12 cellular contexts compared by ENCODE assay signal in genomic region chr15:93027413-93027812, GRCh38.
DNase-seq lines count a peak whose midpoint lies in the region; ATAC-seq and TF ChIP-seq lines count a peak whose summit lies in the region.
"Had no signal": no experiment of that assay in that cellular context is flagged by ENCODE, and none has a peak within 500 bp of the region (broad histone marks: within the 10 kb centered on the region; RNA-seq: fewer than 3 reads in every experiment).

No MANE protein-coding gene starts in this region.

- H3K4me1 Mint-ChIP-seq in activated CD8-positive, alpha-beta memory T cell treated with anti-CD3 and anti-CD28 coated beads, Interleukin-2, amount 10 ng/mL, durations not matched to agents 7 days and 5 days = peaks cover 38% of the 10 kb centered on the region

- CTCF ChIA-PET in activated CD8-positive, alpha-beta memory T cell treated with anti-CD3 and anti-CD28 coated beads, Interleukin-2, amount 10 ng/mL, durations not matched to agents 7 days and 5 days (lab: Charles Lee) = interaction anchor here (1.3 to 6.3 kb wide), 4 partner anchors 10 to 1092 kb away, joined by 4 to 57 read pairs (median 42); no protein-coding TSS in a partner anchor

- H3K36me3 ChIP-seq in thoracic aorta = peaks cover 23% of the 10 kb centered on the region

- H3K27ac ChIP-seq in thoracic aorta = peak overlapping the region; percentile 88 to 95

- H3K27me3 Mint-ChIP-seq in activated CD8-positive, alpha-beta memory T cell treated with anti-CD3 and anti-CD28 coated beads, Interleukin-2, amount 10 ng/mL, durations not matched to agents 7 days and 5 days = no peaks in the 10 kb centered on the region
- H3K27me3 Mint-ChIP-seq: activated CD4-positive, alpha-beta memory T cell treated with anti-CD3 and anti-CD28 coated beads for 36 hours; B cell; memory B cell had no signal

- no peak overlapping the region for H3K27ac Mint-ChIP-seq in activated CD8-positive, alpha-beta memory T cell treated with anti-CD3 and anti-CD28 coated beads, Interleukin-2, amount 10 ng/mL, durations not matched to agents 7 days and 5 days

- H3K36me3 Mint-ChIP-seq in activated CD8-positive, alpha-beta memory T cell treated with anti-CD3 and anti-CD28 coated beads, Interleukin-2, amount 10 ng/mL, durations not matched to agents 7 days and 5 days = peaks cover 40% of the 10 kb centered on the region

- H3K9me3 Mint-ChIP-seq in activated CD8-positive, alpha-beta memory T cell treated with anti-CD3 and anti-CD28 coated beads, Interleukin-2, amount 10 ng/mL, durations not matched to agents 7 days and 5 days (ENCODE audit: low read depth) = no peaks in the 10 kb centered on the region
- H3K9me3 Mint-ChIP-seq: activated CD4-positive, alpha-beta memory T cell treated with anti-CD3 and anti-CD28 coated beads for 36 hours; memory B cell had no signal

- no peak overlapping the region for H3K4me3 Mint-ChIP-seq in activated CD8-positive, alpha-beta memory T cell treated with anti-CD3 and anti-CD28 coated beads, Interleukin-2, amount 10 ng/mL, durations not matched to agents 7 days and 5 days
- H3K4me3 Mint-ChIP-seq: activated CD4-positive, alpha-beta memory T cell treated with anti-CD3 and anti-CD28 coated beads for 36 hours; B cell; memory B cell had no signal

- TF ChIP-seq CTCF in thoracic aorta (IDR thresholded peaks at IDR 0.05) = no peak

- peaks cover 43 to 56% of the 10 kb centered on the region in 2 donors for H3K4me1 ChIP-seq in thoracic aorta (ENCODE audit: control insufficient read depth in 1 of 2, low read depth in 2 of 2)

- H3K4me3 ChIP-seq in thoracic aorta = no peak overlapping the region

- H3K27me3 ChIP-seq in thoracic aorta (replicated peaks; ENCODE audit: insufficient read depth) = no peaks in the 10 kb centered on the region

- peak; percentile 52 for DNase-seq in activated effector memory CD4-positive, alpha-beta T cell treated with anti-CD3 and anti-CD28 coated beads, Interleukin-2, amount 50 U/mL, for 16 hours
- DNase-seq in activated effector memory CD4-positive, alpha-beta T cell treated with Interleukin-2 at 50 U/mL for 16 hours = no peak
- peak; percentile 38 for DNase-seq in activated CD8-positive, alpha-beta memory T cell treated with anti-CD3 and anti-CD28 coated beads, Interleukin-2, amount 10 ng/mL, durations not matched to agents 7 days and 5 days
- peak; percentile 4 for DNase-seq in hepatic stellate cell (ENCODE audit: low spot score)
- no peak for DNase-seq in thoracic aorta (ENCODE audit: low spot score)
- no peak for DNase-seq in amygdala (lab: John Stamatoyannopoulos, UW)
- DNase-seq in stimulated activated CD4-positive, alpha-beta T cell treated with anti-CD3 and anti-CD28 coated beads, Interleukin-2, amount 100 ng/mL, for 24 hours = no peak
- DNase-seq: activated CD4-positive, alpha-beta memory T cell treated with anti-CD3 and anti-CD28 coated beads for 36 hours; foreskin melanocyte had no signal

- no peaks in the 10 kb centered on the region for H3K9me3 ChIP-seq in thoracic aorta

- no peak for ATAC-seq in activated CD8-positive, alpha-beta memory T cell treated with anti-CD3 and anti-CD28 coated beads, Interleukin-2, amount 10 ng/mL, durations not matched to agents 7 days and 5 days
- no peak for ATAC-seq in thoracic aorta (ENCODE audit: insufficient number of reproducible peaks, low FRiP score, low read depth)
- ATAC-seq in HG03045 (IDR thresholded peaks at IDR 0.05; ENCODE audit: unreplicated experiment) = no peak

Comparison
In these comparisons a context has a peak if more than half of its experiments do, and no peak if none do; other contexts are left out.
1. DNase-seq: peak in activated effector memory CD4-positive, alpha-beta T cell treated with anti-CD3 and anti-CD28 coated beads, Interleukin-2, amount 50 U/mL, for 16 hours (single experiment), activated CD8-positive, alpha-beta memory T cell treated with anti-CD3 and anti-CD28 coated beads, Interleukin-2, amount 10 ng/mL, durations not matched to agents 7 days and 5 days (single experiment) and hepatic stellate cell (single experiment); none in activated effector memory CD4-positive, alpha-beta T cell treated with Interleukin-2 at 50 U/mL for 16 hours (single experiment), thoracic aorta (single experiment), amygdala (0 of 56) and stimulated activated CD4-positive, alpha-beta T cell treated with anti-CD3 and anti-CD28 coated beads, Interleukin-2, amount 100 ng/mL, for 24 hours (0 of 2).